Comparison of ENCODE assay signal across 11 cellular contexts in genomic region chr1:209595032-209595431, GRCh38. TPM values are rescaled to one million over a fixed set of nuclear protein-coding genes. Genes with fewer than 3 reads are reported as not detected.
"Had no signal": no experiment of that assay in that cellular context is flagged by ENCODE, and none has a peak within 500 bp of the region (broad histone marks: within the 10 kb centered on the region; RNA-seq: fewer than 3 reads in every experiment).

No MANE protein-coding gene starts in this region.

- H3K4me3 Mint-ChIP-seq: GM23338, H9, HFFc6 had no signal

- DNase-seq: H9, HCEC 1CT, HFFc6, IMR-90, KG1 had no signal

- ATAC-seq: GM23338 had no signal

- H3K27ac Mint-ChIP-seq: GM23338, H9, HFFc6 had no signal

- H3K4me3 ChIP-seq: GM23338, K562 had no signal

- H3K4me2 ChIP-seq: GM23338 had no signal

- H3K9me3 Mint-ChIP-seq: GM23338, H9, HFFc6 had no signal

- FAIRE-seq: H1, H54, K562 had no signal

- H2AFZ ChIP-seq: GM23338 had no signal

- H3K27ac ChIP-seq: HL-60 had no signal

RNA-seq across cellular contexts. Expression of gene CAMK1G, which starts 11.5 kb away (rescaled TPM):
- total RNA-seq: HT1080, K562 had no signal
- polyA plus RNA-seq: K562 had no signal
